23 cellular contexts compared by ENCODE assay signal in genomic region chr11:113410414-113411135, GRCh38. TPM values are rescaled to one million over a fixed set of nuclear protein-coding genes. Genes with fewer than 3 reads are reported as not detected.
"Had no signal": no experiment of that assay in that cellular context is flagged by ENCODE, and none has a peak within 500 bp of the region (broad histone marks: within the 10 kb centered on the region; RNA-seq: fewer than 3 reads in every experiment).

No MANE protein-coding gene starts in this region.

- H3K4me3 ChIP-seq: colonic mucosa, gastrocnemius medialis, heart left ventricle, hepatocyte, lung, prostate gland, right atrium auricular region, suprapubic skin had no signal

- H3K9me3 ChIP-seq: colonic mucosa, gastrocnemius medialis, heart left ventricle, neutrophil, prostate gland, right atrium auricular region, suprapubic skin had no signal

- ATAC-seq: esophagus mucosa; gastrocnemius medialis; heart left ventricle; left lobe of liver; natural killer cell; sciatic nerve; stimulated activated memory B cell treated with anti-CD40 and anti-IgM and Interleukin-4, amounts not matched to agents 10 μg/mL and 1 μg/mL and 100 μg/mL, for 72 hours had no signal

- H3K4me2 ChIP-seq: hepatocyte had no signal

- DNase-seq: colonic mucosa; effector CD8-positive, alpha-beta T cell; endodermal cell; foreskin fibroblast; gastrocnemius medialis; heart left ventricle; kidney; natural killer cell; stimulated activated CD4-positive, alpha-beta T cell treated with anti-CD3 and anti-CD28 coated beads, Interleukin-4, amount 100 ng/mL, for 4 hours; trophoblast cell had no signal

- H3K27me3 ChIP-seq: colonic mucosa, gastrocnemius medialis, heart left ventricle, hepatocyte, neutrophil, right atrium auricular region, suprapubic skin had no signal

- FAIRE-seq: kidney had no signal

- H3K27ac ChIP-seq: colonic mucosa, epithelial cell of prostate, gastrocnemius medialis, heart left ventricle, hepatocyte, neutrophil, prostate gland, right atrium auricular region, suprapubic skin had no signal

- H3K4me1 ChIP-seq: colonic mucosa, gastrocnemius medialis, heart left ventricle, prostate gland, right atrium auricular region had no signal

- H3K36me3 ChIP-seq: colonic mucosa, gastrocnemius medialis, heart left ventricle, neutrophil, prostate gland, right atrium auricular region, suprapubic skin had no signal

- H3K79me2 ChIP-seq: hepatocyte had no signal

- H2AFZ ChIP-seq: hepatocyte had no signal

RNA-seq across cellular contexts. Expression of gene ANKK1, which starts 23.0 kb away (rescaled TPM):
- total RNA-seq: chondrocyte, endodermal cell, right atrium auricular region had no signal
- polyA plus RNA-seq: neural cell had no signal
